8 cellular contexts compared by ENCODE assay signal in the genomic region with DNA sequence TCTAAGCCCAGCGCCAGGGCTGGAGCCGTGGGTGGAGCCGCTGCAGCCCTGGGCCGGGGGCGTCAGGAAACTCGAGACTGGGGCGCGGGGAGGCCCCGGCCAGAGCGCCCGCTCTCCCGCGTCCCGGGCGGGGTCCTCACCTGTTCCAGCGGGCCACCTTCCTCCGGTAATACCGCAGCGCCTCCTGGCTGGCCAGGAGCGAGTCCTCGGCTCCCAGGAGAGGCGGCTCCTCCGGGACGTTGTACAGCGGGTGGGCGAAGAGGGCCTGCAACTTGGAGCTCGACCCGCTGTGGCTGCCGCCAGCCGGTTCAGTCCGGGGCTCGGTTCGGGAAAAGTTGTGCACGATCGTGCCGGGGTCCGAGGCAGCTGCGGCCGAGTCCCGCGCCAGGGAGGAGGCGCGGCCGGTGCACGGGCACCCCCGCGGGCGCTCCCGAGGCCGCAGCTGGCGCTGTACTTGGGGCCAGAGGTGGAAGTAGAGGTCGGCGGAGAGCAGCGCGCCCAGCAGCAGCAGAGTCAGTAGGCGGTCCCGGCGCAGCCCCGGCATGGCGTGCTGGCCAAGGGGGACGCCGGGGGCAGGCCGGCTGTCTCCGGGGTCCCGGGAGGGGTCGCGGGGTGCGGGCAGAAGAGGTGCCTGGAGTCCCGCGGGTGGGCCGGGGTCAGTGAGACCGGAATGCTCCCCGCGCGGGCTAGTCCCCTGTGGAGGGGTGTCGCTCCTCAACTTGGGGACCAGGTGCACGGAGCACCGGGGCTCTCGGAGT. TPM values are rescaled to one million over a fixed set of nuclear protein-coding genes. Genes with fewer than 3 reads are reported as not detected.
DNase-seq lines count a peak whose midpoint lies in the region; ATAC-seq and TF ChIP-seq lines count a peak whose summit lies in the region.
"Had no signal": no experiment of that assay in that cellular context is flagged by ENCODE, and none has a peak within 500 bp of the region (broad histone marks: within the 10 kb centered on the region; RNA-seq: fewer than 3 reads in every experiment).

No MANE protein-coding gene starts in this region.

- H3K4me3 ChIP-seq in HL-60 (replicated peaks; ENCODE audit: insufficient read depth, low read length) (peak overlapping the region; percentile 42), cardiac muscle cell (peak overlapping the region; percentile 82)

- H3K27me3 ChIP-seq in HL-60 (ENCODE audit: insufficient read depth, poor library complexity, severe bottlenecking), result peaks cover 32% of the 10 kb centered on the region
- no peaks in the 10 kb centered on the region for H3K27me3 ChIP-seq in cardiac muscle cell

- H3K4me1 ChIP-seq in cardiac muscle cell (ENCODE audit: low read depth), result peaks cover 14% of the 10 kb centered on the region

- TF ChIP-seq CTCF in HL-60 (IDR thresholded peaks at IDR 0.05; ENCODE audit: insufficient read depth, low read length), result no peak
- peak; percentile 26 for TF ChIP-seq CTCF in cardiac muscle cell (IDR thresholded peaks at IDR 0.05; ENCODE audit: low read depth, low read length)
- TF ChIP-seq CTCF in progenitor cell of endocrine pancreas (IDR thresholded peaks at IDR 0.05; ENCODE audit: unreplicated experiment), result peak; percentile 55

- H3K4me3 Mint-ChIP-seq in activated T-cell treated with anti-CD3 and anti-CD28 coated beads, Interleukin-2, amount 50 U/mL, for 4 hours, result peak overlapping the region; percentile 68
- H3K4me3 Mint-ChIP-seq in progenitor cell of endocrine pancreas (ENCODE audit: low read depth), result peak overlapping the region; percentile 80

- H3K27ac ChIP-seq in HL-60 (replicated peaks) (no peak overlapping the region), cardiac muscle cell (peak overlapping the region; percentile 65)

- H3K9me3 ChIP-seq in cardiac muscle cell (ENCODE audit: low read depth), result no peaks in the 10 kb centered on the region

- H3K36me3 Mint-ChIP-seq in activated T-cell treated with anti-CD3 and anti-CD28 coated beads, Interleukin-2, amount 50 U/mL, for 4 hours (ENCODE audit: insufficient read depth), result no peaks in the 10 kb centered on the region
- no peaks in the 10 kb centered on the region for H3K36me3 Mint-ChIP-seq in progenitor cell of endocrine pancreas (ENCODE audit: insufficient read depth)

- peak; percentile 65 to 74 for ATAC-seq in activated T-cell treated with anti-CD3 and anti-CD28 coated beads, Interleukin-2, amount 50 U/mL, for 4 hours
- no peak for ATAC-seq in HG02623 (IDR thresholded peaks at IDR 0.05; ENCODE audit: unreplicated experiment)

- DNase-seq in HL-60 (ENCODE audit: low read depth in 1 of 2, low spot score in 1 of 2), result peak in 1 of 2 experiments; percentile 28
- DNase-seq in activated T-cell treated with anti-CD3 and anti-CD28 coated beads, Interleukin-2, amount 50 U/mL, for 4 hours, result no peak
- peak in 1 of 2 donors; percentile 80 for DNase-seq in cardiac muscle cell (ENCODE audit: low read depth in 1 of 2, low spot score in 1 of 2)
- peak; percentile 58 for DNase-seq in progenitor cell of endocrine pancreas (ENCODE audit: low spot score, unreplicated experiment)
- no peak for DNase-seq in cerebellar cortex (ENCODE audit: low spot score)
- no peak for DNase-seq in NCI-H128 (lab: John Stamatoyannopoulos, UW; ENCODE audit: unreplicated experiment)

- no peaks in the 10 kb centered on the region for H3K9me3 Mint-ChIP-seq in activated T-cell treated with anti-CD3 and anti-CD28 coated beads, Interleukin-2, amount 50 U/mL, for 4 hours
- no peaks in the 10 kb centered on the region for H3K9me3 Mint-ChIP-seq in progenitor cell of endocrine pancreas (ENCODE audit: low read depth)

- H3K36me3 ChIP-seq in cardiac muscle cell, result no peaks in the 10 kb centered on the region

- peak overlapping the region; percentile 88 for H3K27ac Mint-ChIP-seq in progenitor cell of endocrine pancreas

- peaks cover 60% of the 10 kb centered on the region for H3K27me3 Mint-ChIP-seq in activated T-cell treated with anti-CD3 and anti-CD28 coated beads, Interleukin-2, amount 50 U/mL, for 4 hours (ENCODE audit: low read depth)
- peaks cover 27% of the 10 kb centered on the region for H3K27me3 Mint-ChIP-seq in progenitor cell of endocrine pancreas

- peaks cover 15% of the 10 kb centered on the region for H3K4me1 Mint-ChIP-seq in activated T-cell treated with anti-CD3 and anti-CD28 coated beads, Interleukin-2, amount 50 U/mL, for 4 hours (ENCODE audit: low read depth)
- H3K4me1 Mint-ChIP-seq in progenitor cell of endocrine pancreas (ENCODE audit: low read depth), result peaks cover 16% of the 10 kb centered on the region

RNA-seq across cellular contexts. Expression of a gene that starts 0.9 kb away (rescaled TPM):
- under 1 TPM in 1 of 3 donors, not detected in 2; 0.11 TPM for total RNA-seq in activated T-cell treated with anti-CD3 and anti-CD28 coated beads, Interleukin-2, amount 50 U/mL, for 4 hours
- total RNA-seq in cardiac muscle cell (15.7 and 15.9 TPM in 2 replicates), progenitor cell of endocrine pancreas (13.7 and 15.6 TPM in 2 replicates)
- 11.5 and 15.6 TPM in 2 replicates for polyA plus RNA-seq in cardiac muscle cell
- total RNA-seq: lung microvascular endothelial cell had no signal

Comparison
In these comparisons a context has a peak if more than half of its experiments do, and no peak if none do; other contexts are left out.
1. RNA of a gene that starts 0.9 kb away (total RNA-seq): 15.7 to 15.9 TPM in cardiac muscle cell and 13.7 to 15.6 TPM in progenitor cell of endocrine pancreas; 0.11 TPM in activated T-cell treated with anti-CD3 and anti-CD28 coated beads, Interleukin-2, amount 50 U/mL, for 4 hours; every median in the first group is over 10 times any median in the second.